ENCODE assay signal across 10 cellular contexts in genomic region chr15:74784426-74784825, GRCh38. TPM values are rescaled to one million over a fixed set of nuclear protein-coding genes. Genes with fewer than 3 reads are reported as not detected.
A peak's percentile ranks its signal among the peaks of the same experiment; 100 is the strongest.
DNase-seq lines count a peak whose midpoint lies in the region; ATAC-seq, FAIRE-seq and TF ChIP-seq lines count a peak whose summit lies in the region.
"Had no signal": no experiment of that assay in that cellular context is flagged by ENCODE, and none has a peak within 500 bp of the region (broad histone marks: within the 10 kb centered on the region; RNA-seq: fewer than 3 reads in every experiment).

No MANE protein-coding gene starts in this region.

- TF ChIP-seq POLR2A in NB4 (IDR thresholded peaks at IDR 0.05; ENCODE audit: extremely low read depth, insufficient read length): no peak

- no peak for TF ChIP-seq CTCF in NB4 (IDR thresholded peaks at IDR 0.05; ENCODE audit: low read depth, low read length)

- peak overlapping the region; percentile 92 for H3K4me3 ChIP-seq in NB4 (ENCODE audit: low read depth, low read length)
- H3K4me3 ChIP-seq in small intestine (ENCODE audit: low read depth in 1 of 2, low read length in 2 of 2): peak overlapping the region in 1 of 2 donors; percentile 84

- peak overlapping the region; percentile 88 for H3K4me3 Mint-ChIP-seq in T-helper 2 cell treated with Interferon-gamma antibody and Interleukin-4, amounts not matched to agents 5 μg/mL and 100 μg/mL, for 36 hours
- peak overlapping the region; percentile 97 for H3K4me3 Mint-ChIP-seq in dendritic cell treated with granulocyte-macrophage colony-stimulating factor and Interleukin-4, amounts not matched to agents 40 ng/mL and 50 ng/mL, for 4 days

- H3K9me3 Mint-ChIP-seq in T-helper 2 cell treated with Interferon-gamma antibody and Interleukin-4, amounts not matched to agents 5 μg/mL and 100 μg/mL, for 36 hours: no peaks in the 10 kb centered on the region
- H3K9me3 Mint-ChIP-seq in dendritic cell treated with granulocyte-macrophage colony-stimulating factor and Interleukin-4, amounts not matched to agents 40 ng/mL and 50 ng/mL, for 4 days: no peaks in the 10 kb centered on the region

- H3K27ac Mint-ChIP-seq in T-helper 2 cell treated with Interferon-gamma antibody and Interleukin-4, amounts not matched to agents 5 μg/mL and 100 μg/mL, for 36 hours: peak overlapping the region; percentile 98
- peak overlapping the region; percentile 93 for H3K27ac Mint-ChIP-seq in dendritic cell treated with granulocyte-macrophage colony-stimulating factor and Interleukin-4, amounts not matched to agents 40 ng/mL and 50 ng/mL, for 4 days

- no peaks in the 10 kb centered on the region for H3K9me3 ChIP-seq in small intestine (ENCODE audit: control insufficient read depth, low read depth)

- FAIRE-seq in small intestine (lab: Jason Lieb, UNC): no peak

- H3K27ac ChIP-seq in small intestine (ENCODE audit: low read depth in 1 of 2, low read length in 1 of 2): peak overlapping the region; percentile 12 to 83

- ATAC-seq in HG03460 (IDR thresholded peaks at IDR 0.05; ENCODE audit: unreplicated experiment): no peak

- H3K36me3 Mint-ChIP-seq in T-helper 2 cell treated with Interferon-gamma antibody and Interleukin-4, amounts not matched to agents 5 μg/mL and 100 μg/mL, for 36 hours (ENCODE audit: low read depth): peaks cover 61% of the 10 kb centered on the region
- peaks cover 45% of the 10 kb centered on the region for H3K36me3 Mint-ChIP-seq in dendritic cell treated with granulocyte-macrophage colony-stimulating factor and Interleukin-4, amounts not matched to agents 40 ng/mL and 50 ng/mL, for 4 days (ENCODE audit: low read depth)

- no peaks in the 10 kb centered on the region for H3K27me3 Mint-ChIP-seq in T-helper 2 cell treated with Interferon-gamma antibody and Interleukin-4, amounts not matched to agents 5 μg/mL and 100 μg/mL, for 36 hours (ENCODE audit: low read depth)
- no peaks in the 10 kb centered on the region for H3K27me3 Mint-ChIP-seq in dendritic cell treated with granulocyte-macrophage colony-stimulating factor and Interleukin-4, amounts not matched to agents 40 ng/mL and 50 ng/mL, for 4 days

- no peaks in the 10 kb centered on the region for H3K36me3 ChIP-seq in small intestine (ENCODE audit: control insufficient read depth in 2 of 2, insufficient read depth in 2 of 2, low read length in 2 of 2)

- peaks cover 56% of the 10 kb centered on the region for H3K4me1 Mint-ChIP-seq in T-helper 2 cell treated with Interferon-gamma antibody and Interleukin-4, amounts not matched to agents 5 μg/mL and 100 μg/mL, for 36 hours (ENCODE audit: low read depth)
- H3K4me1 Mint-ChIP-seq in dendritic cell treated with granulocyte-macrophage colony-stimulating factor and Interleukin-4, amounts not matched to agents 40 ng/mL and 50 ng/mL, for 4 days (ENCODE audit: low read depth): peaks cover 83% of the 10 kb centered on the region

- H3K27me3 ChIP-seq in small intestine (ENCODE audit: control insufficient read depth in 2 of 2, insufficient read depth in 2 of 2, low read length in 2 of 2): no peaks in the 10 kb centered on the region

- WGBS in small intestine, 3 donors: 36 to 46% (median 37%) methylated on average over 5 of the region's 5 CpGs

- peaks cover 7 to 40% of the 10 kb centered on the region in 2 donors for H3K4me1 ChIP-seq in small intestine (ENCODE audit: control insufficient read depth in 2 of 2, insufficient read depth in 1 of 2, low read depth in 1 of 2, low read length in 1 of 2)

- intact Hi-C loops in dendritic cell treated with granulocyte-macrophage colony-stimulating factor and Interleukin-4, amounts not matched to agents 40 ng/mL and 50 ng/mL, for 4 days (cut with micrococcal nuclease): no loop called here

- no peak for DNase-seq in T-helper 2 cell treated with Interferon-gamma antibody and Interleukin-4, amounts not matched to agents 5 μg/mL and 100 μg/mL, for 36 hours (ENCODE audit: low spot score)
- DNase-seq in T-helper 2 cell: no peak
- no peak for DNase-seq in NB4 (ENCODE audit: low read depth)
- no peak for DNase-seq in small intestine
- no peak for DNase-seq in HCEC 1CT
- DNase-seq in NCI-H2081 (lab: John Stamatoyannopoulos, UW): no peak
- DNase-seq: NCI-H1092, T-helper 9 cell had no signal

RNA-seq across cellular contexts. Expression of gene CSK, which starts 2.5 kb away (rescaled TPM):
- 10 to 100 TPM; 39.4 to 76.8 (median 47.4) TPM for polyA plus RNA-seq in small intestine

RNA-seq across cellular contexts. Expression of gene LMAN1L, which starts 28.2 kb away (rescaled TPM):
- polyA plus RNA-seq in small intestine: under 1 TPM in 1 of 3 donors, not detected in 2; 0.46 TPM

RNA-seq across cellular contexts. Expression of gene CYP1A2, which starts 35.8 kb away (rescaled TPM):
- polyA plus RNA-seq in small intestine: not detected

RNA-seq across cellular contexts. Expression of gene CPLX3, which starts 42.0 kb away (rescaled TPM):
- polyA plus RNA-seq in small intestine: 1 to 10 TPM in 1 of 3 donors, not detected in 2; 1.1 TPM

RNA-seq across cellular contexts. Expression of gene ULK3, which starts 58.5 kb away (rescaled TPM):
- 100 to 1,000 TPM in 1 of 3 donors, 10 to 100 TPM in 2; 38.2 to 111 (median 71.1) TPM for polyA plus RNA-seq in small intestine
